8 cellular contexts compared by ENCODE assay signal in the genomic region with DNA sequence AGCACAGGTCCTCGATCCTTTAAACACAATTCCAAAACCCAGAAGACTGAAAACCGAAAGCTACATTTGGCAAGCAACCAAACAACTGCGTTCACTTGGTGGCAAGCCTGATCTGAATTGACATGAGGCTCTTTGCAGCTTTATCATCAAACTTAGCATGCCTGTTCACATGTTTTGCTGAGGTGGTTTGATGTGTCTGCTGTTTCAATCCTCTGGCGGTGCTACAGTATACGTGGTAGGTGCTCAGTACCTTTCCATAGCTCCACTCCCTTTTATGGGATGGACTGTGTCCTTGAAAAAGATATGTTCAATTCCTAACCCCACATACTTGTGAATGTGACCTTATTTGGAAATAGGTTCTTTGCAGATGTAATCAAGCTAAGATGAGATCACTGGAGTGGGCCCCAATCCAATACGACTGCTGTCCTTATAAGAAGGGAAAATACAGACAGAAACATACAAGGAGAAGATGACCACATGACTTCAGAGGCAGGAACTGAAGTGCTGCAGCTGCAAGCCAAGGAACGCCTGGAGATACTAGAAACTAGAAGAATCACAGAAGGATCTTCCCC. TPM values are rescaled to one million over a fixed set of nuclear protein-coding genes. Genes with fewer than 3 reads are reported as not detected.
A peak's percentile ranks its signal among the peaks of the same experiment; 100 is the strongest.
DNase-seq lines count a peak whose midpoint lies in the region; ATAC-seq and TF ChIP-seq lines count a peak whose summit lies in the region.

No MANE protein-coding gene starts in this region.

- intact Hi-C loops in right cardiac atrium (cut with DNase I): no loop called here
- intact Hi-C loops in testis (cut with DNase I; ENCODE audit: low total_unique reads): no loop called here

- H3K4me3 ChIP-seq in SK-N-SH (ENCODE audit: low read depth in 2 of 2, low read length in 1 of 2): no peak overlapping the region
- H3K4me3 ChIP-seq in right cardiac atrium (ENCODE audit: low read length): no peak overlapping the region
- no peak overlapping the region for H3K4me3 ChIP-seq in testis

- H3K36me3 ChIP-seq in SK-N-SH (replicated peaks in 1 of 2; ENCODE audit: control insufficient read depth in 1 of 2, insufficient read depth in 2 of 2, low read length in 1 of 2) (no peaks in the 10 kb centered on the region), testis (ENCODE audit: low read depth, missing control alignments) (no peaks in the 10 kb centered on the region)

- H3K9me3 Mint-ChIP-seq in activated naive CD8-positive, alpha-beta T cell treated with anti-CD3 and anti-CD28 coated beads, Interleukin-2, amount 10 ng/mL, durations not matched to agents 7 days and 5 days: no peaks in the 10 kb centered on the region

- TF ChIP-seq CTCF in SK-N-SH (IDR thresholded peaks at IDR 0.05) (no peak), testis (IDR thresholded peaks at IDR 0.05) (no peak)

- CTCF ChIA-PET in SK-N-SH (lab: Yijun Ruan, JAX): interaction anchor here (1.3 kb wide), 2 partner anchors 8 to 33 kb away, joined by 4 to 9 read pairs; a partner anchor contains a TSS

- POLR2A ChIA-PET in SK-N-SH (lab: Yijun Ruan, JAX): no interaction called here
- POLR2A ChIA-PET in activated naive CD8-positive, alpha-beta T cell treated with anti-CD3 and anti-CD28 coated beads, Interleukin-2, amount 10 ng/mL, durations not matched to agents 7 days and 5 days (lab: Charles Lee): interaction anchor here (0.8 to 2.5 kb wide), 2 partner anchors 33 to 35 kb away, joined by 3 to 8 read pairs; a partner anchor contains a TSS

- no peak overlapping the region for H3K27ac Mint-ChIP-seq in activated naive CD8-positive, alpha-beta T cell treated with anti-CD3 and anti-CD28 coated beads, Interleukin-2, amount 10 ng/mL, durations not matched to agents 7 days and 5 days

- peak overlapping the region; percentile 17 for H3K4me3 Mint-ChIP-seq in activated naive CD8-positive, alpha-beta T cell treated with anti-CD3 and anti-CD28 coated beads, Interleukin-2, amount 10 ng/mL, durations not matched to agents 7 days and 5 days

- H3K9me3 ChIP-seq in SK-N-SH (no peaks in the 10 kb centered on the region), right cardiac atrium (ENCODE audit: control insufficient read depth, low read length) (no peaks in the 10 kb centered on the region), testis (no peaks in the 10 kb centered on the region)

- no peak overlapping the region for H2AFZ ChIP-seq in SK-N-SH (ENCODE audit: low read depth)

- no peak overlapping the region for H3K9ac ChIP-seq in SK-N-SH

- no peak overlapping the region for H3K27ac ChIP-seq in SK-N-SH (ENCODE audit: low read depth in 2 of 2, low read length in 1 of 2)
- H3K27ac ChIP-seq in right cardiac atrium (ENCODE audit: low read length): no peak overlapping the region
- no peak overlapping the region for H3K27ac ChIP-seq in testis

- peaks cover 18% of the 10 kb centered on the region for H3F3A ChIP-seq in SK-N-SH (replicated peaks; ENCODE audit: insufficient read depth)

- H3K4me1 ChIP-seq in SK-N-SH (ENCODE audit: control insufficient read depth in 1 of 2, insufficient read depth in 2 of 2, low read depth in 1 of 2, low read length in 1 of 2) (peaks cover 8 to 12% of the 10 kb centered on the region in 2 experiments; a peak in 3 of 4 replicates), right cardiac atrium (ENCODE audit: control insufficient read depth, insufficient read depth, low read length) (peaks cover 15% of the 10 kb centered on the region), testis (peaks cover 10% of the 10 kb centered on the region)

- no peaks in the 10 kb centered on the region for H3K9me2 ChIP-seq in SK-N-SH

- no peaks in the 10 kb centered on the region for H3K27me3 ChIP-seq in SK-N-SH (ENCODE audit: insufficient read depth)
- H3K27me3 ChIP-seq in right cardiac atrium (ENCODE audit: control insufficient read depth, insufficient read depth): no peaks in the 10 kb centered on the region
- no peaks in the 10 kb centered on the region for H3K27me3 ChIP-seq in testis

- TF ChIP-seq RAD21 in SK-N-SH (IDR thresholded peaks at IDR 0.05; ENCODE audit: low read length): no peak

- ATAC-seq in SK-N-SH treated with all-trans-retinoic acid at 6 μM for 48 hours: peak; percentile 51
- ATAC-seq in activated naive CD8-positive, alpha-beta T cell treated with anti-CD3 and anti-CD28 coated beads, Interleukin-2, amount 10 ng/mL, durations not matched to agents 7 days and 5 days (ENCODE audit: low read depth): no peak
- peak; percentile 40 to 76 for ATAC-seq in right cardiac atrium
- no peak for ATAC-seq in HG03342 (IDR thresholded peaks at IDR 0.05; ENCODE audit: unreplicated experiment)

- H4K20me1 ChIP-seq in SK-N-SH (ENCODE audit: insufficient read depth): peaks cover 19% of the 10 kb centered on the region; the same call in 1 of the 2 replicates

- DNase-seq in SK-N-SH (no peak), right cardiac atrium (peak in 2 of 3 donors; percentile 51 to 57), testis (peak; percentile 53), UCSD-AML1 (lab: John Stamatoyannopoulos, UW; ENCODE audit: unreplicated experiment) (no peak)
- DNase-seq in activated naive CD8-positive, alpha-beta T cell treated with anti-CD3 and anti-CD28 coated beads, Interleukin-2, amount 10 ng/mL, durations not matched to agents 7 days and 5 days: no peak
- no peak for DNase-seq in activated effector memory CD4-positive, alpha-beta T cell treated with Interleukin-2 at 50 U/mL for 16 hours

- no peak for TF ChIP-seq EP300 in SK-N-SH (IDR thresholded peaks at IDR 0.05; ENCODE audit: borderline replicate concordance in 1 of 2, low read depth in 1 of 2, low read length in 1 of 2)

- WGBS in SK-N-SH (ENCODE audit: low lambda C conversion rate): 89% methylated on average over 7 of the region's 7 CpGs
- 26% methylated on average over 7 of the region's 7 CpGs for WGBS in right cardiac atrium
- WGBS in testis, 2 donors: 48 to 62% methylated on average over 7 of the region's 7 CpGs

- no peaks in the 10 kb centered on the region for H3K27me3 Mint-ChIP-seq in activated naive CD8-positive, alpha-beta T cell treated with anti-CD3 and anti-CD28 coated beads, Interleukin-2, amount 10 ng/mL, durations not matched to agents 7 days and 5 days

- no peak for TF ChIP-seq POLR2A in testis (IDR thresholded peaks at IDR 0.05)

- no peak overlapping the region for H3K4me2 ChIP-seq in SK-N-SH

- peaks cover 8% of the 10 kb centered on the region for H3K36me3 Mint-ChIP-seq in activated naive CD8-positive, alpha-beta T cell treated with anti-CD3 and anti-CD28 coated beads, Interleukin-2, amount 10 ng/mL, durations not matched to agents 7 days and 5 days

- peaks cover 29% of the 10 kb centered on the region for H3K4me1 Mint-ChIP-seq in activated naive CD8-positive, alpha-beta T cell treated with anti-CD3 and anti-CD28 coated beads, Interleukin-2, amount 10 ng/mL, durations not matched to agents 7 days and 5 days

- H3K79me2 ChIP-seq in SK-N-SH (ENCODE audit: insufficient read depth): peaks cover 76% of the 10 kb centered on the region

TF ChIP-seq in SK-N-SH, 30 proteins besides CTCF, POLR2A, EP300 and RAD21 (continues in another document):
- TF ChIP-seq RXRA (IDR thresholded peaks at IDR 0.05; ENCODE audit: borderline replicate concordance, low read depth) (no peak), TCF12 (IDR thresholded peaks at IDR 0.05) (no peak), YY1 (IDR thresholded peaks at IDR 0.05; ENCODE audit: low read depth) (no peak), MEF2A (IDR thresholded peaks at IDR 0.05; ENCODE audit: borderline replicate concordance, low read depth) (no peak), TEAD4 (IDR thresholded peaks at IDR 0.05; ENCODE audit: borderline replicate concordance, insufficient read depth) (no peak), POLR2AphosphoS5 (IDR thresholded peaks at IDR 0.05; ENCODE audit: low read depth, low read length) (no peak), JUND (IDR thresholded peaks at IDR 0.05) (no peak), MXI1 (IDR thresholded peaks at IDR 0.05; ENCODE audit: low read depth, low read length) (no peak), SMC3 (IDR thresholded peaks at IDR 0.05; ENCODE audit: low read depth, low read length) (no peak), NRF1 (IDR thresholded peaks at IDR 0.05; ENCODE audit: low read depth, low read length) (no peak), CHD2 (IDR thresholded peaks at IDR 0.05; ENCODE audit: low read length, partially characterized antibody) (no peak), NFIC (IDR thresholded peaks at IDR 0.05; ENCODE audit: borderline replicate concordance) (no peak; the same call in 1 of the 2 replicates), ELF1 (IDR thresholded peaks at IDR 0.05) (no peak)
- TF ChIP-seq, protein P1, sequence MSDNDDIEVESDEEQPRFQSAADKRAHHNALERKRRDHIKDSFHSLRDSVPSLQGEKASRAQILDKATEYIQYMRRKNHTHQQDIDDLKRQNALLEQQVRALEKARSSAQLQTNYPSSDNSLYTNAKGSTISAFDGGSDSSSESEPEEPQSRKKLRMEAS (IDR thresholded peaks at IDR 0.05; ENCODE audit: low read depth): no peak
- TF ChIP-seq, protein P2, sequence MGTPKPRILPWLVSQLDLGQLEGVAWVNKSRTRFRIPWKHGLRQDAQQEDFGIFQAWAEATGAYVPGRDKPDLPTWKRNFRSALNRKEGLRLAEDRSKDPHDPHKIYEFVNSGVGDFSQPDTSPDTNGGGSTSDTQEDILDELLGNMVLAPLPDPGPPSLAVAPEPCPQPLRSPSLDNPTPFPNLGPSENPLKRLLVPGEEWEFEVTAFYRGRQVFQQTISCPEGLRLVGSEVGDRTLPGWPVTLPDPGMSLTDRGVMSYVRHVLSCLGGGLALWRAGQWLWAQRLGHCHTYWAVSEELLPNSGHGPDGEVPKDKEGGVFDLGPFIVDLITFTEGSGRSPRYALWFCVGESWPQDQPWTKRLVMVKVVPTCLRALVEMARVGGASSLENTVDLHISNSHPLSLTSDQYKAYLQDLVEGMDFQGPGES (IDR thresholded peaks at IDR 0.05; ENCODE audit: low read depth, low read length): no peak
- TF ChIP-seq, protein P3, sequence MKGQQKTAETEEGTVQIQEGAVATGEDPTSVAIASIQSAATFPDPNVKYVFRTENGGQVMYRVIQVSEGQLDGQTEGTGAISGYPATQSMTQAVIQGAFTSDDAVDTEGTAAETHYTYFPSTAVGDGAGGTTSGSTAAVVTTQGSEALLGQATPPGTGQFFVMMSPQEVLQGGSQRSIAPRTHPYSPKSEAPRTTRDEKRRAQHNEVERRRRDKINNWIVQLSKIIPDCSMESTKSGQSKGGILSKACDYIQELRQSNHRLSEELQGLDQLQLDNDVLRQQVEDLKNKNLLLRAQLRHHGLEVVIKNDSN (IDR thresholded peaks at IDR 0.05; ENCODE audit: borderline replicate concordance, low read depth): no peak

RNA-seq across cellular contexts. Expression of a gene that starts 33.4 kb away (rescaled TPM):
- 10.8 and 12.7 TPM in 2 replicates for polyA plus RNA-seq in SK-N-SH (2012; rRNA removed)
- 13.4 and 14.1 TPM in 2 replicates for polyA plus RNA-seq in SK-N-SH (2012; cell fraction: cytosol; rRNA removed)
- 4.9 and 9.8 TPM in 2 replicates for polyA plus RNA-seq in SK-N-SH (2012; cell fraction: nucleus; rRNA removed)
- 10 to 100 TPM; 20.4 to 21.4 TPM for total RNA-seq in activated naive CD8-positive, alpha-beta T cell treated with anti-CD3 and anti-CD28 coated beads, Interleukin-2, amount 10 ng/mL, durations not matched to agents 7 days and 5 days
- total RNA-seq in right cardiac atrium: 10 to 100 TPM; 21.3 to 28.1 (median 23.8) TPM
- 8.3 TPM for polyA plus RNA-seq in right cardiac atrium
- 10 to 100 TPM; 41.7 to 52.2 TPM for total RNA-seq in testis
- 21.1 TPM for polyA plus RNA-seq in testis (ENCODE audit: insufficient read depth, low read depth, low replicate concordance)

Comparison
In these comparisons a context has a peak if more than half of its experiments do, and no peak if none do; other contexts are left out.
1. ATAC-seq: peak in SK-N-SH treated with all-trans-retinoic acid at 6 μM for 48 hours (single experiment) and right cardiac atrium (2 of 2); none in activated naive CD8-positive, alpha-beta T cell treated with anti-CD3 and anti-CD28 coated beads, Interleukin-2, amount 10 ng/mL, durations not matched to agents 7 days and 5 days (single experiment) and HG03342 (single experiment).
2. DNase-seq: peak in right cardiac atrium (2 of 3) and testis (single experiment); none in SK-N-SH (single experiment), activated naive CD8-positive, alpha-beta T cell treated with anti-CD3 and anti-CD28 coated beads, Interleukin-2, amount 10 ng/mL, durations not matched to agents 7 days and 5 days (single experiment), UCSD-AML1 (single experiment) and activated effector memory CD4-positive, alpha-beta T cell treated with Interleukin-2 at 50 U/mL for 16 hours (single experiment).